ENCODE assay signal across 1 cellular context in the genomic region with DNA sequence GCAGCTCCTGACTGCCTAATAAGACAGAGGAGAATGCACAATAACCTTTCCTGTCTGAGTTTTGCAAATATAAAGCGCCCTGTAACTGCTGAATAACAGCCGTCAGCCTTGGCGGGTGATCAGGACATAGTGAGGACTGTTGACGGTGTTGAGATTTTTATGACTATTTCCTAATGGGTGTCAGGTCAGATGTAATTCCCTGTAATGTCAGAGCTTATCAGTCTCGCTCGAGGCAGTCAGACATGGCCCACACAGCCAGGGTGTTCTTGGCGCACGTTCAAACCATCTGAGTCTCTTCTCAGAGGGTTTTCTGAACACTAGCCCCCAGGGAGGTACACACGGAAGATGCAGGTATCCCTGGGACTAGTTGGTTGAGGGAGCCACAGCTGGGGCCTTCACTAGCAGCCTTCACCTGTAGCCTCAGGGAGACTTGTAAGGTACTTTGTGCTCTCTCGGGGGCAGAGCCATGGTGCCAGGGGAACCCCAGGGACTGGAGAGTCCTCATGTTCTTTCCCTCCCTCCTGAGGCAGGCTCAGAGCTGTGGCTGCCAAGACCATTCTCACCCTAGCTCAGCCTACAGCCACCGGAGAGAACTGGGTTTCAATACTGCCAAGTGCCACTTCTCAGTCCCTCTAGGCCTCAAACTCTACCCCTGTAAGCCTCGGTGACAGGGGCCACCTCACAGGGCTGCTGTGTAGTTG.
TF ChIP-seq lines count a peak whose summit lies in the region.

No MANE protein-coding gene starts in this region.

TF ChIP-seq in HEK293, 187 proteins besides CTCF, POLR2A, EP300 and RAD21 (continued from another document and continues in another):
- TF ChIP-seq ZIC2 (tag by site-specific recombination; IDR thresholded peaks at IDR 0.05) = peak; percentile 91
- no peak for TF ChIP-seq PBX3 (CRISPR knock-in tag; IDR thresholded peaks at IDR 0.05)
- TF ChIP-seq, protein P1, sequence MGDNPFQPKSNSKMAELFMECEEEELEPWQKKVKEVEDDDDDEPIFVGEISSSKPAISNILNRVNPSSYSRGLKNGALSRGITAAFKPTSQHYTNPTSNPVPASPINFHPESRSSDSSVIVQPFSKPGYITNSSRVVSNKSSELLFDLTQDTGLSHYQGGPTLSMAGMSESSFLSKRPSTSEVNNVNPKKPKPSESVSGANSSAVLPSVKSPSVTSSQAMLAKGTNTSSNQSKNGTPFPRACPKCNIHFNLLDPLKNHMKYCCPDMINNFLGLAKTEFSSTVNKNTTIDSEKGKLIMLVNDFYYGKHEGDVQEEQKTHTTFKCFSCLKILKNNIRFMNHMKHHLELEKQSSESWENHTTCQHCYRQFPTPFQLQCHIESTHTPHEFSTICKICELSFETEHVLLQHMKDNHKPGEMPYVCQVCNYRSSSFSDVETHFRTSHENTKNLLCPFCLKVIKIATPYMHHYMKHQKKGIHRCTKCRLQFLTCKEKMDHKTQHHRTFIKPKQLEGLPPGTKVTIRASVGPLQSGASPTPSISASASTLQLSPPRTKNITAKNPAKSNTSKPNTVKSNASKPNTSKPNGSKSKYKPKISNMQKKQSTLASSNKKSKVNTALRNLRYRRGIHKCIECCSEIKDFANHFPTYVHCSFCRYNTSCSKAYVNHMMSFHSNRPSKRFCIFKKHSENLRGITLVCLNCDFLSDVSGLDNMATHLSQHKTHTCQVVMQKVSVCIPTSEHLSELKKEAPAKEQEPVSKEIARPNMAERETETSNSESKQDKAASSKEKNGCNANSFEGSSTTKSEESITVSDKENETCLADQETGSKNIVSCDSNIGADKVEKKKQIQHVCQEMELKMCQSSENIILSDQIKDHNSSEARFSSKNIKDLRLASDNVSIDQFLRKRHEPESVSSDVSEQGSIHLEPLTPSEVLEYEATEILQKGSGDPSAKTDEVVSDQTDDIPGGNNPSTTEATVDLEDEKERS (tag by site-specific recombination; IDR thresholded peaks at IDR 0.05) = no peak
- TF ChIP-seq ZSCAN18 (tag by site-specific recombination; IDR thresholded peaks at IDR 0.05) = no peak
- TF ChIP-seq ZBTB8A (tag by site-specific recombination; IDR thresholded peaks at IDR 0.05) = peak; percentile 60
- TF ChIP-seq ZNF518A (tag by site-specific recombination; conservative IDR thresholded peaks at IDR 0.05; ENCODE audit: low read depth) = no peak
- no peak for TF ChIP-seq KLF16 (tag by site-specific recombination; IDR thresholded peaks at IDR 0.05)
- TF ChIP-seq ZNF701 (tag by site-specific recombination; IDR thresholded peaks at IDR 0.05) = no peak
- no peak for TF ChIP-seq REPIN1 (tag by site-specific recombination; IDR thresholded peaks at IDR 0.05; ENCODE audit: low read depth)
- no peak for TF ChIP-seq ZNF335 (tag by site-specific recombination; conservative IDR thresholded peaks at IDR 0.05)
- no peak for TF ChIP-seq ZNF548 (tag by site-specific recombination; IDR thresholded peaks at IDR 0.05)
- no peak for TF ChIP-seq REST (tag by site-specific recombination; IDR thresholded peaks at IDR 0.05)
- TF ChIP-seq RBAK (tag by site-specific recombination; IDR thresholded peaks at IDR 0.05) = no peak
- TF ChIP-seq ZNF221 (tag by site-specific recombination; IDR thresholded peaks at IDR 0.05; ENCODE audit: borderline replicate concordance) = no peak
- TF ChIP-seq ZNF426 (tag by site-specific recombination; IDR thresholded peaks at IDR 0.05) = no peak
- no peak for TF ChIP-seq ZNF10 (tag by site-specific recombination; IDR thresholded peaks at IDR 0.05)
- TF ChIP-seq ZNF169 (tag by site-specific recombination; IDR thresholded peaks at IDR 0.05) = no peak
- no peak for TF ChIP-seq KLF10 (tag by site-specific recombination; IDR thresholded peaks at IDR 0.05)
- TF ChIP-seq, protein P2, sequence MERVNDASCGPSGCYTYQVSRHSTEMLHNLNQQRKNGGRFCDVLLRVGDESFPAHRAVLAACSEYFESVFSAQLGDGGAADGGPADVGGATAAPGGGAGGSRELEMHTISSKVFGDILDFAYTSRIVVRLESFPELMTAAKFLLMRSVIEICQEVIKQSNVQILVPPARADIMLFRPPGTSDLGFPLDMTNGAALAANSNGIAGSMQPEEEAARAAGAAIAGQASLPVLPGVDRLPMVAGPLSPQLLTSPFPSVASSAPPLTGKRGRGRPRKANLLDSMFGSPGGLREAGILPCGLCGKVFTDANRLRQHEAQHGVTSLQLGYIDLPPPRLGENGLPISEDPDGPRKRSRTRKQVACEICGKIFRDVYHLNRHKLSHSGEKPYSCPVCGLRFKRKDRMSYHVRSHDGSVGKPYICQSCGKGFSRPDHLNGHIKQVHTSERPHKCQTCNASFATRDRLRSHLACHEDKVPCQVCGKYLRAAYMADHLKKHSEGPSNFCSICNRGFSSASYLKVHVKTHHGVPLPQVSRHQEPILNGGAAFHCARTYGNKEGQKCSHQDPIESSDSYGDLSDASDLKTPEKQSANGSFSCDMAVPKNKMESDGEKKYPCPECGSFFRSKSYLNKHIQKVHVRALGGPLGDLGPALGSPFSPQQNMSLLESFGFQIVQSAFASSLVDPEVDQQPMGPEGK (tag by site-specific recombination; IDR thresholded peaks at IDR 0.05) = no peak
- 0 out of 2 replicates have a peak, but pooled peaks have one; percentile 34 for TF ChIP-seq ZBTB48 (tag by site-specific recombination; IDR thresholded peaks at IDR 0.05)
- no peak for TF ChIP-seq KLF1 (tag by site-specific recombination; IDR thresholded peaks at IDR 0.05)
- no peak for TF ChIP-seq KLF9 (tag by site-specific recombination; IDR thresholded peaks at IDR 0.05; ENCODE audit: low read depth)
- TF ChIP-seq ZNF558 (tag by site-specific recombination; IDR thresholded peaks at IDR 0.05) = no peak
- peak; percentile 24; the same call in 1 of the 2 replicates for TF ChIP-seq OSR2 (tag by site-specific recombination; IDR thresholded peaks at IDR 0.05)
- TF ChIP-seq GLIS2 (tag by site-specific recombination; IDR thresholded peaks at IDR 0.05) = no peak
- TF ChIP-seq ZNF513 (tag by site-specific recombination; IDR thresholded peaks at IDR 0.05) = no peak
- TF ChIP-seq ZNF354C (tag by site-specific recombination; IDR thresholded peaks at IDR 0.05; ENCODE audit: borderline replicate concordance, low read depth) = no peak
- no peak for TF ChIP-seq ZNF174 (tag by site-specific recombination; IDR thresholded peaks at IDR 0.05)
- 0 out of 2 replicates have a peak, but pooled peaks have one; percentile 19 for TF ChIP-seq SCRT1 (tag by site-specific recombination; IDR thresholded peaks at IDR 0.05; ENCODE audit: borderline replicate concordance)
- no peak for TF ChIP-seq YY2 (tag by site-specific recombination; IDR thresholded peaks at IDR 0.05)
- TF ChIP-seq ZNF140 (tag by site-specific recombination; IDR thresholded peaks at IDR 0.05) = no peak
- 0 out of 2 replicates have a peak, but pooled peaks have one; percentile 18 for TF ChIP-seq ZBTB20 (tag by site-specific recombination; IDR thresholded peaks at IDR 0.05)
- no peak for TF ChIP-seq ZNF654 (tag by site-specific recombination; IDR thresholded peaks at IDR 0.05; ENCODE audit: low read depth)
- TF ChIP-seq ZNF155 (tag by site-specific recombination; IDR thresholded peaks at IDR 0.05) = no peak
- TF ChIP-seq ZNF146 (tag by site-specific recombination; IDR thresholded peaks at IDR 0.05) = no peak
